26 cellular contexts compared by ENCODE assay signal in the genomic region with DNA sequence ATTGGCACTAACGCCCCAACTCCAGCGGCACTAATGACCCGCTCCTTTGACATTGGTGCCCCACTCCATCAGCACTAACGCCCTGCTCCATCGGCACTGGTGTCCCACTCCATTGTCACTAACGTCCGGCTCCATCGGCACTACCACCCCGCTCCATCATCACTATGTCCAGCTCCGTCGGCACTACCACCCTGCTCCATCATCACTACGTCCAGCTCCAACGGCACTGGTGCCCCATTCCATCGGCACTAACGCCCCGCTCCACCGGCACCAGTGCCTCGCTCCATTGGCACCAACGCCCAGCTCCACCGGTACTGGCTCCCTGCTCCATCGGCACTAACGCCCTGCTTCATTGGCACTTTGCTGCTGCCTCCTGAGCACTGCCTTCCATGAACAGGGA. TPM values are rescaled to one million over a fixed set of nuclear protein-coding genes. Genes with fewer than 3 reads are reported as not detected.
"Had no signal": no experiment of that assay in that cellular context is flagged by ENCODE, and none has a peak within 500 bp of the region (broad histone marks: within the 10 kb centered on the region; RNA-seq: fewer than 3 reads in every experiment).

No MANE protein-coding gene starts in this region.

- DNase-seq: activated CD4-positive, alpha-beta memory T cell treated with anti-CD3 and anti-CD28 coated beads for 36 hours; activated CD4-positive, alpha-beta T cell treated with anti-CD3 and anti-CD28 coated beads for 4 hours; activated CD8-positive, alpha-beta memory T cell treated with anti-CD3 and anti-CD28 coated beads, Interleukin-2, amount 10 ng/mL, durations not matched to agents 7 days and 5 days; activated naive CD4-positive, alpha-beta T cell; activated naive CD8-positive, alpha-beta T cell treated with anti-CD3 and anti-CD28 coated beads for 36 hours; amygdala; body of pancreas; central memory CD4-positive, alpha-beta T cell; endodermal cell; erythroblast; foreskin melanocyte; occipital lobe; stimulated activated CD4-positive, alpha-beta T cell treated with anti-CD3 and anti-CD28 coated beads, Interleukin-4, amount 100 ng/mL, for 4 hours; stimulated activated naive B cell treated with anti-CD40 and anti-IgM and Interleukin-4, amounts not matched to agents 10 μg/mL and 1 μg/mL and 100 μg/mL, for 72 hours; SW 1271 had no signal

- H3K27me3 Mint-ChIP-seq: activated CD4-positive, alpha-beta memory T cell treated with anti-CD3 and anti-CD28 coated beads for 36 hours; activated CD8-positive, alpha-beta memory T cell treated with anti-CD3 and anti-CD28 coated beads, Interleukin-2, amount 10 ng/mL, durations not matched to agents 7 days and 5 days; activated naive CD8-positive, alpha-beta T cell treated with anti-CD3 and anti-CD28 coated beads for 36 hours; activated T-helper 17 cell treated with anti-CD3 and anti-CD28 coated beads, Interleukin-2, amount 50 U/mL, for 72 hours had no signal

- H3K4me1 ChIP-seq: body of pancreas, prostate gland had no signal

- H3K4me3 ChIP-seq: body of pancreas, prostate gland, right lobe of liver, smooth muscle cell, thoracic aorta had no signal

- H3K27me3 ChIP-seq: body of pancreas, heart left ventricle, right lobe of liver had no signal

- H3K27ac Mint-ChIP-seq: activated CD4-positive, alpha-beta memory T cell treated with anti-CD3 and anti-CD28 coated beads for 36 hours; activated CD8-positive, alpha-beta memory T cell treated with anti-CD3 and anti-CD28 coated beads, Interleukin-2, amount 10 ng/mL, durations not matched to agents 7 days and 5 days; activated naive CD8-positive, alpha-beta T cell treated with anti-CD3 and anti-CD28 coated beads for 36 hours; activated T-helper 17 cell treated with anti-CD3 and anti-CD28 coated beads, Interleukin-2, amount 50 U/mL, for 72 hours; endodermal cell; mesothelial cell of epicardium; nephron; stimulated activated naive B cell treated with anti-CD40 and anti-IgM and Interleukin-4, amounts not matched to agents 10 μg/mL and 1 μg/mL and 100 μg/mL, for 72 hours; T-helper 2 cell treated with Interferon-gamma antibody and Interleukin-4, amounts not matched to agents 5 μg/mL and 100 μg/mL, for 36 hours had no signal

- H3K9me3 ChIP-seq: body of pancreas, heart left ventricle, prostate gland, right lobe of liver, thoracic aorta had no signal

- H3K27ac ChIP-seq: body of pancreas, prostate gland, thoracic aorta had no signal

- H3K36me3 ChIP-seq: prostate gland had no signal

- H3K9me3 Mint-ChIP-seq: activated CD4-positive, alpha-beta memory T cell treated with anti-CD3 and anti-CD28 coated beads for 36 hours; activated naive CD8-positive, alpha-beta T cell treated with anti-CD3 and anti-CD28 coated beads for 36 hours; activated T-helper 17 cell treated with anti-CD3 and anti-CD28 coated beads, Interleukin-2, amount 50 U/mL, for 72 hours; endodermal cell; mesothelial cell of epicardium; nephron; stimulated activated naive B cell treated with anti-CD40 and anti-IgM and Interleukin-4, amounts not matched to agents 10 μg/mL and 1 μg/mL and 100 μg/mL, for 72 hours; T-helper 2 cell treated with Interferon-gamma antibody and Interleukin-4, amounts not matched to agents 5 μg/mL and 100 μg/mL, for 36 hours had no signal

- H3K4me1 Mint-ChIP-seq: endodermal cell, mesothelial cell of epicardium, nephron had no signal

- H3K4me3 Mint-ChIP-seq: activated CD4-positive, alpha-beta memory T cell treated with anti-CD3 and anti-CD28 coated beads for 36 hours; activated CD8-positive, alpha-beta memory T cell treated with anti-CD3 and anti-CD28 coated beads, Interleukin-2, amount 10 ng/mL, durations not matched to agents 7 days and 5 days; activated naive CD8-positive, alpha-beta T cell treated with anti-CD3 and anti-CD28 coated beads for 36 hours; activated T-helper 17 cell treated with anti-CD3 and anti-CD28 coated beads, Interleukin-2, amount 50 U/mL, for 72 hours; endodermal cell; mesothelial cell of epicardium; stimulated activated naive B cell treated with anti-CD40 and anti-IgM and Interleukin-4, amounts not matched to agents 10 μg/mL and 1 μg/mL and 100 μg/mL, for 72 hours; T-helper 2 cell treated with Interferon-gamma antibody and Interleukin-4, amounts not matched to agents 5 μg/mL and 100 μg/mL, for 36 hours had no signal

- ATAC-seq: activated CD8-positive, alpha-beta memory T cell treated with anti-CD3 and anti-CD28 coated beads, Interleukin-2, amount 10 ng/mL, durations not matched to agents 7 days and 5 days; activated T-helper 17 cell treated with anti-CD3 and anti-CD28 coated beads, Interleukin-2, amount 50 U/mL, for 72 hours; body of pancreas; heart left ventricle; right lobe of liver; stimulated activated naive B cell treated with anti-CD40 and anti-IgM and Interleukin-4, amounts not matched to agents 10 μg/mL and 1 μg/mL and 100 μg/mL, for 72 hours had no signal

- H3K4me2 ChIP-seq: smooth muscle cell had no signal

RNA-seq across cellular contexts. Expression of a gene that starts 29.9 kb away (rescaled TPM):
- total RNA-seq: activated CD8-positive, alpha-beta memory T cell treated with anti-CD3 and anti-CD28 coated beads, Interleukin-2, amount 10 ng/mL, durations not matched to agents 7 days and 5 days; activated T-helper 17 cell treated with anti-CD3 and anti-CD28 coated beads, Interleukin-2, amount 50 U/mL, for 72 hours had no signal

RNA-seq across cellular contexts. Expression of a gene that starts 43.2 kb away (rescaled TPM):
- total RNA-seq: activated naive CD8-positive, alpha-beta T cell treated with anti-CD3 and anti-CD28 coated beads for 36 hours; body of pancreas; heart left ventricle; lung microvascular endothelial cell; occipital lobe; right lobe of liver; smooth muscle cell; thoracic aorta; ureter had no signal

RNA-seq across cellular contexts. Expression of a gene that starts 45.7 kb away (rescaled TPM):
- total RNA-seq: activated CD4-positive, alpha-beta memory T cell treated with anti-CD3 and anti-CD28 coated beads for 36 hours; activated CD8-positive, alpha-beta memory T cell treated with anti-CD3 and anti-CD28 coated beads, Interleukin-2, amount 10 ng/mL, durations not matched to agents 7 days and 5 days; activated naive CD8-positive, alpha-beta T cell treated with anti-CD3 and anti-CD28 coated beads for 36 hours; body of pancreas; heart left ventricle; lung microvascular endothelial cell; mesothelial cell of epicardium; prostate gland; right lobe of liver; smooth muscle cell; thoracic aorta; ureter had no signal
